13 cellular contexts compared by ENCODE assay signal in genomic region chr2:86022661-86023365, GRCh38.
DNase-seq lines count a peak whose midpoint lies in the region; ATAC-seq lines count a peak whose summit lies in the region.
"Had no signal": no experiment of that assay in that cellular context is flagged by ENCODE, and none has a peak within 500 bp of the region (broad histone marks: within the 10 kb centered on the region; RNA-seq: fewer than 3 reads in every experiment).

No MANE protein-coding gene starts in this region.

- intact Hi-C loops in sciatic nerve (cut with DNase I): loop anchor here (10.0 kb wide), 1 partner anchor 108 kb away; no protein-coding TSS in a partner anchor

- peaks cover 6% of the 10 kb centered on the region for H3K36me3 Mint-ChIP-seq in T-helper 17 cell (ENCODE audit: low read depth)

- DNase-seq in T-helper 17 cell (no peak), sciatic nerve (ENCODE audit: low spot score) (peak; percentile 18), NCI-H2081 (lab: John Stamatoyannopoulos, UW) (no peak), mucosa of gallbladder (ENCODE audit: low spot score) (no peak)
- DNase-seq: activated naive CD4-positive, alpha-beta T cell; NCI-H226 had no signal

- ATAC-seq in GM18861 (IDR thresholded peaks at IDR 0.05; ENCODE audit: unreplicated experiment) (peak; percentile 63), GM21723 (IDR thresholded peaks at IDR 0.05; ENCODE audit: unreplicated experiment) (peak; percentile 62), T-helper 17 cell (no peak), sciatic nerve (no peak), GM21360 (IDR thresholded peaks at IDR 0.05; ENCODE audit: unreplicated experiment) (no peak), HG03196 (IDR thresholded peaks at IDR 0.05; ENCODE audit: unreplicated experiment) (no peak)

- H3K4me1 Mint-ChIP-seq in T-helper 17 cell: peaks cover 4% of the 10 kb centered on the region

- H3K9me3 ChIP-seq in T-helper 17 cell (ENCODE audit: control insufficient read depth, low read length, poor library complexity, severe bottlenecking): no peaks in the 10 kb centered on the region
- H3K9me3 ChIP-seq: suprapubic skin had no signal

- H3K27ac Mint-ChIP-seq in T-helper 17 cell: peak overlapping the region; percentile 19
- H3K27ac Mint-ChIP-seq: nephron; T-helper 1 cell treated with Interleukin-12 subunit alpha and Interleukin-12 subunit beta and Interleukin-4 antibody, amounts not matched to agents 30 μg/mL and 1 μg/mL, for 36 hours had no signal

- no peaks in the 10 kb centered on the region for H3K27me3 Mint-ChIP-seq in T-helper 17 cell

- no peak overlapping the region for H3K4me3 Mint-ChIP-seq in T-helper 17 cell
- H3K4me3 Mint-ChIP-seq: nephron; T-helper 1 cell treated with Interleukin-12 subunit alpha and Interleukin-12 subunit beta and Interleukin-4 antibody, amounts not matched to agents 30 μg/mL and 1 μg/mL, for 36 hours had no signal

Comparison
In these comparisons a context has a peak if more than half of its experiments do, and no peak if none do; other contexts are left out.
1. ATAC-seq: peak in GM18861 (single experiment) and GM21723 (single experiment); none in T-helper 17 cell (single experiment), sciatic nerve (single experiment), GM21360 (single experiment) and HG03196 (single experiment).